ENCODE assay signal across 8 cellular contexts in genomic region chr2:61535449-61535848, GRCh38. TPM values are rescaled to one million over a fixed set of nuclear protein-coding genes. Genes with fewer than 3 reads are reported as not detected.
DNase-seq lines count a peak whose midpoint lies in the region; ATAC-seq and TF ChIP-seq lines count a peak whose summit lies in the region.

No MANE protein-coding gene starts in this region.

- H2BK12ac ChIP-seq in mesenchymal stem cell (ENCODE audit: low read length in 2 of 2), result no peak overlapping the region

- H2BK5ac ChIP-seq in mesenchymal stem cell (ENCODE audit: low read depth, low read length, poor library complexity, severe bottlenecking), result no peak overlapping the region

- peak overlapping the region; percentile 95 for H3K4me3 Mint-ChIP-seq in stimulated activated naive CD8-positive, alpha-beta T cell treated with anti-CD3 and anti-CD28 coated beads, Interleukin-15, Interleukin-2, amounts not matched to agents 100 ng/mL and 50 ng/mL, for 24 hours
- peak overlapping the region; percentile 95 to 100 (median 98) for H3K4me3 Mint-ChIP-seq in brain

- H3K4me1 ChIP-seq in mesenchymal stem cell (ENCODE audit: control insufficient read depth, insufficient read depth, low read depth, low read length) (peaks cover 2% of the 10 kb centered on the region), vagina (peaks cover 53% of the 10 kb centered on the region)

- H3K4me2 ChIP-seq in mesenchymal stem cell (ENCODE audit: low read length, poor library complexity, severe bottlenecking), result peak overlapping the region; percentile 49

- no peaks in the 10 kb centered on the region for H3K27me3 ChIP-seq in mesenchymal stem cell (ENCODE audit: control insufficient read depth in 1 of 2, insufficient read depth in 1 of 2, low read length in 2 of 2)
- no peaks in the 10 kb centered on the region for H3K27me3 ChIP-seq in vagina

- no peak for ATAC-seq in stimulated activated naive CD8-positive, alpha-beta T cell treated with anti-CD3 and anti-CD28 coated beads, Interleukin-15, Interleukin-2, amounts not matched to agents 100 U/mL and 50 U/mL, for 24 hours
- no peak for ATAC-seq in GM21723 (IDR thresholded peaks at IDR 0.05; ENCODE audit: unreplicated experiment)

- no peak overlapping the region for H2BK15ac ChIP-seq in mesenchymal stem cell (ENCODE audit: low read depth, poor library complexity, severe bottlenecking)

- H3K4me1 Mint-ChIP-seq in stimulated activated naive CD8-positive, alpha-beta T cell treated with anti-CD3 and anti-CD28 coated beads, Interleukin-15, Interleukin-2, amounts not matched to agents 100 ng/mL and 50 ng/mL, for 24 hours (ENCODE audit: low read depth), result peaks cover 71% of the 10 kb centered on the region
- H3K4me1 Mint-ChIP-seq in brain, result peaks cover 58% of the 10 kb centered on the region

- no peaks in the 10 kb centered on the region for H3K9me3 ChIP-seq in mesenchymal stem cell (ENCODE audit: control insufficient read depth, low read length)
- no peaks in the 10 kb centered on the region for H3K9me3 ChIP-seq in vagina

- no peak overlapping the region for H3K18ac ChIP-seq in mesenchymal stem cell (ENCODE audit: low read depth in 1 of 2, low read length in 2 of 2)

- intact Hi-C loops in vagina (cut with DNase I), result loop anchor here (5.0 kb wide), 1 partner anchor 63 kb away; the partner anchor contains the start of gene USP34

- H2AK5ac ChIP-seq in mesenchymal stem cell (ENCODE audit: low read length, severe bottlenecking), result no peak overlapping the region

- H3K27me3 Mint-ChIP-seq in stimulated activated naive CD8-positive, alpha-beta T cell treated with anti-CD3 and anti-CD28 coated beads, Interleukin-15, Interleukin-2, amounts not matched to agents 100 ng/mL and 50 ng/mL, for 24 hours, result no peaks in the 10 kb centered on the region
- peaks cover 15% of the 10 kb centered on the region for H3K27me3 Mint-ChIP-seq in brain

- no peaks in the 10 kb centered on the region for H3K9me3 Mint-ChIP-seq in stimulated activated naive CD8-positive, alpha-beta T cell treated with anti-CD3 and anti-CD28 coated beads, Interleukin-15, Interleukin-2, amounts not matched to agents 100 ng/mL and 50 ng/mL, for 24 hours
- H3K9me3 Mint-ChIP-seq in brain, result peaks cover 0 to 18% (median 7%) of the 10 kb centered on the region in 5 experiments

- TF ChIP-seq POLR2A in vagina (IDR thresholded peaks at IDR 0.05), result no peak

- H4K91ac ChIP-seq in mesenchymal stem cell (ENCODE audit: low read length), result no peak overlapping the region

- peak overlapping the region; percentile 96 for H3K9ac ChIP-seq in mesenchymal stem cell (ENCODE audit: low read length)

- WGBS in mesenchymal stem cell, result no CpG with 5 or more reads among the region's 5 CpGs

- no peak overlapping the region for H2BK120ac ChIP-seq in mesenchymal stem cell (ENCODE audit: low read depth, low read length)

- TF ChIP-seq CTCF in brain (conservative IDR thresholded peaks at IDR 0.05) (no peak), vagina (IDR thresholded peaks at IDR 0.05) (no peak)

- peaks cover 2% of the 10 kb centered on the region for H3K79me1 ChIP-seq in mesenchymal stem cell (replicated peaks; ENCODE audit: low read length, poor library complexity, severe bottlenecking)

- DNase-seq in stimulated activated naive CD8-positive, alpha-beta T cell treated with anti-CD3 and anti-CD28 coated beads, Interleukin-15, Interleukin-2, amounts not matched to agents 100 U/mL and 50 U/mL, for 24 hours, result no peak
- DNase-seq in mesenchymal stem cell (no peak), vagina (ENCODE audit: extremely low spot score in 2 of 2) (no peak), kidney tubule cell (ENCODE audit: low spot score) (no peak), pons (ENCODE audit: low spot score) (no peak)

- peak overlapping the region in 1 of 2 experiments; percentile 93 for H3K4me3 ChIP-seq in mesenchymal stem cell (ENCODE audit: insufficient read depth in 1 of 2, low read depth in 1 of 2, low read length in 2 of 2)
- peak overlapping the region; percentile 66 to 90 for H3K4me3 ChIP-seq in vagina

- H3K14ac ChIP-seq in mesenchymal stem cell (ENCODE audit: low read length in 2 of 2), result no peak overlapping the region

- no peak overlapping the region for H4K8ac ChIP-seq in mesenchymal stem cell (ENCODE audit: low read length)

- no peak overlapping the region for H3K23ac ChIP-seq in mesenchymal stem cell (ENCODE audit: low read length in 2 of 2)

- H3K36me3 Mint-ChIP-seq in stimulated activated naive CD8-positive, alpha-beta T cell treated with anti-CD3 and anti-CD28 coated beads, Interleukin-15, Interleukin-2, amounts not matched to agents 100 ng/mL and 50 ng/mL, for 24 hours (ENCODE audit: low read depth), result peaks cover 44% of the 10 kb centered on the region
- H3K36me3 Mint-ChIP-seq in brain, result peaks cover 44% of the 10 kb centered on the region

- H3K27ac ChIP-seq in mesenchymal stem cell (ENCODE audit: low read length, poor library complexity, severe bottlenecking), result no peak overlapping the region
- H3K27ac ChIP-seq in vagina, result peak overlapping the region; percentile 99

- H2AFZ ChIP-seq in mesenchymal stem cell (ENCODE audit: low read depth, low read length), result no peak overlapping the region

- no peak overlapping the region for H3K4ac ChIP-seq in mesenchymal stem cell (ENCODE audit: low read depth in 1 of 2, low read length in 2 of 2)

- peaks cover 10% of the 10 kb centered on the region in 2 experiments for H3K36me3 ChIP-seq in mesenchymal stem cell (ENCODE audit: control insufficient read depth in 1 of 2, insufficient read depth in 2 of 2, low read depth in 1 of 2, low read length in 2 of 2)
- no peaks in the 10 kb centered on the region for H3K36me3 ChIP-seq in vagina

- peak overlapping the region; percentile 99 for H3K27ac Mint-ChIP-seq in stimulated activated naive CD8-positive, alpha-beta T cell treated with anti-CD3 and anti-CD28 coated beads, Interleukin-15, Interleukin-2, amounts not matched to agents 100 ng/mL and 50 ng/mL, for 24 hours
- peak overlapping the region; percentile 97 to 100 (median 98) for H3K27ac Mint-ChIP-seq in brain

RNA-seq across cellular contexts. Expression of gene XPO1, which starts 2.7 kb away (rescaled TPM):
- 47.3 TPM for polyA plus RNA-seq in brain (ENCODE audit: insufficient read depth, low read depth, low replicate concordance)
- 58.9 TPM for polyA plus RNA-seq in mesenchymal stem cell (2013, experiment 1 of 2)
- 59.6 TPM for polyA plus RNA-seq in mesenchymal stem cell (2013, experiment 2 of 2)
- total RNA-seq in vagina, result 89.1 TPM
